9 cellular contexts compared by ENCODE assay signal in genomic region chr19:19444694-19445155, GRCh38. TPM values are rescaled to one million over a fixed set of nuclear protein-coding genes. Genes with fewer than 3 reads are reported as not detected.
DNase-seq lines count a peak whose midpoint lies in the region; FAIRE-seq and TF ChIP-seq lines count a peak whose summit lies in the region.
"Had no signal": no experiment of that assay in that cellular context is flagged by ENCODE, and none has a peak within 500 bp of the region (broad histone marks: within the 10 kb centered on the region; RNA-seq: fewer than 3 reads in every experiment).

No MANE protein-coding gene starts in this region.

- H3K9me3 Mint-ChIP-seq in chondrocyte (ENCODE audit: low read depth), result no peaks in the 10 kb centered on the region
- no peaks in the 10 kb centered on the region for H3K9me3 Mint-ChIP-seq in neural crest cell

- H3K4me3 Mint-ChIP-seq in chondrocyte (ENCODE audit: unreplicated experiment) (no peak overlapping the region), neural crest cell (no peak overlapping the region)

- TF ChIP-seq CTCF in chondrocyte (IDR thresholded peaks at IDR 0.05), result no peak
- no peak for TF ChIP-seq CTCF in neural crest cell (conservative IDR thresholded peaks at IDR 0.05)

- H3K27me3 Mint-ChIP-seq in chondrocyte (ENCODE audit: low read depth) (no peaks in the 10 kb centered on the region), neural crest cell (ENCODE audit: low read depth) (no peaks in the 10 kb centered on the region)

- peak; percentile 88 for FAIRE-seq in GM12891 (lab: Jason Lieb, UNC)

- H3K27ac Mint-ChIP-seq in chondrocyte (ENCODE audit: unreplicated experiment) (peak overlapping the region; percentile 75), neural crest cell (ENCODE audit: unreplicated experiment) (peak overlapping the region; percentile 57)

- H3K4me1 Mint-ChIP-seq in chondrocyte (ENCODE audit: low read depth) (peaks cover 34% of the 10 kb centered on the region), neural crest cell (peaks cover 17% of the 10 kb centered on the region)

- no peak for TF ChIP-seq POLR2A in GM12891 (IDR thresholded peaks at IDR 0.05; ENCODE audit: low read depth, low read length)

- DNase-seq in GM12891 (ENCODE audit: insufficient read length, low spot score), result no peak
- peak; percentile 43 to 55 for DNase-seq in NOMO-1 (lab: John Stamatoyannopoulos, UW; ENCODE audit: unreplicated experiment in 2 of 2)
- DNase-seq in chondrocyte (ENCODE audit: low spot score), result no peak
- DNase-seq in neural crest cell (ENCODE audit: low read depth, low spot score), result no peak
- DNase-seq in NCI-H510A (lab: John Stamatoyannopoulos, UW), result no peak
- DNase-seq in stimulated activated CD4-positive, alpha-beta T cell treated with anti-CD3 and anti-CD28 coated beads, Interleukin-15, amount 100 ng/mL, for 24 hours, result no peak
- DNase-seq in NCI-H2196 (lab: John Stamatoyannopoulos, UW; ENCODE audit: unreplicated experiment), result no peak
- DNase-seq in hypothalamus (lab: John Stamatoyannopoulos, UW), result no peak
- DNase-seq: H7 had no signal

- H3K36me3 Mint-ChIP-seq in chondrocyte (ENCODE audit: low read depth) (peaks cover 2% of the 10 kb centered on the region), neural crest cell (ENCODE audit: low read depth) (no peaks in the 10 kb centered on the region)

TF ChIP-seq in GM12891, 5 proteins besides CTCF, POLR2A, EP300 and RAD21:
- TF ChIP-seq TAF1 (IDR thresholded peaks at IDR 0.05; ENCODE audit: low read depth, low read length) (no peak), SPI1 (IDR thresholded peaks at IDR 0.05; ENCODE audit: low read depth, low read length) (peak; percentile 98), POU2F2 (IDR thresholded peaks at IDR 0.05; ENCODE audit: low read depth, low read length) (no peak)

RNA-seq across cellular contexts. Expression of gene GATAD2A, which starts 39.2 kb away (rescaled TPM):
- polyA plus RNA-seq in GM12891 (2012; ENCODE audit: low read depth, missing spikeins), result 24.8 TPM
- total RNA-seq in chondrocyte, result 68.9 to 83.7 TPM (median 82.6 TPM) in 3 replicates
- total RNA-seq in neural crest cell, result 150 and 158 TPM in 2 replicates

Comparison
In these comparisons a context has a peak if more than half of its experiments do, and no peak if none do; other contexts are left out.
1. DNase-seq: peak in NOMO-1 (2 of 2); none in GM12891 (single experiment), chondrocyte (single experiment), neural crest cell (single experiment), NCI-H510A (single experiment), stimulated activated CD4-positive, alpha-beta T cell treated with anti-CD3 and anti-CD28 coated beads, Interleukin-15, amount 100 ng/mL, for 24 hours (single experiment), NCI-H2196 (single experiment) and hypothalamus (0 of 51).